ENCODE assay signal across 8 cellular contexts in genomic region chr2:239275037-239275685, GRCh38.
DNase-seq lines count a peak whose midpoint lies in the region; ATAC-seq and TF ChIP-seq lines count a peak whose summit lies in the region.

No MANE protein-coding gene starts in this region.

- no peaks in the 10 kb centered on the region for H3K36me3 ChIP-seq in mesendoderm (ENCODE audit: control insufficient read depth, insufficient read depth, low read length)

- no peaks in the 10 kb centered on the region for H3K4me1 ChIP-seq in mesendoderm (ENCODE audit: control insufficient read depth, low read depth, low read length)

- in situ Hi-C loops in astrocyte of the cerebellum (cut with HindIII; ENCODE audit: low sequenced_read_pairs) = no loop called here
- in situ Hi-C loops in KBM-7 (cut with MboI; ENCODE audit: low pct_unique_long_range_greater_than_20kb, low sequenced_read_pairs) = no loop called here

- no CpG with 5 or more reads among the region's 35 CpGs for WGBS in mesendoderm (ENCODE audit: extremely low coverage, insufficient coverage, low lambda C conversion rate)

- no peaks in the 10 kb centered on the region for H3K9me3 Mint-ChIP-seq in Calu3 (ENCODE audit: low read depth, unreplicated experiment)

- H4K5ac ChIP-seq in mesendoderm (ENCODE audit: low read length) = no peak overlapping the region

- no peaks in the 10 kb centered on the region for H3K27me3 Mint-ChIP-seq in Calu3 (ENCODE audit: unreplicated experiment)

- intact Hi-C loops in Calu3 (cut with micrococcal nuclease; ENCODE audit: unreplicated experiment) = no loop called here

- CTCF ChIA-PET in Calu3 (lab: Charles Lee) = interaction anchor here (1.0 to 1.4 kb wide), 2 partner anchors 28 to 54 kb away, joined by 3 read pairs; no protein-coding TSS in a partner anchor

- no TSS peak for BruUV-seq in Calu3 (replicated peaks; lab: Mats Ljungman, UMichigan)

- peak overlapping the region; percentile 67 for H3K4me3 Mint-ChIP-seq in Calu3 (ENCODE audit: low read depth, unreplicated experiment)

- no peak overlapping the region for H3K23ac ChIP-seq in mesendoderm (ENCODE audit: low read length)

- TF ChIP-seq CTCF in Calu3 (IDR thresholded peaks at IDR 0.05; ENCODE audit: unreplicated experiment) = no peak
- no peak for TF ChIP-seq CTCF in astrocyte of the cerebellum (IDR thresholded peaks at IDR 0.05; ENCODE audit: low read depth, low read length, missing control alignments)

- peak overlapping the region; percentile 74 for H3K27ac Mint-ChIP-seq in Calu3 (ENCODE audit: unreplicated experiment)

- no peaks in the 10 kb centered on the region for H3K27me3 ChIP-seq in mesendoderm (ENCODE audit: insufficient read depth, low read length, poor library complexity)

- H3K79me1 ChIP-seq in mesendoderm (ENCODE audit: low read length) = peaks cover 14% of the 10 kb centered on the region

- H3K36me3 Mint-ChIP-seq in Calu3 (ENCODE audit: insufficient read depth, unreplicated experiment) = peaks cover 10% of the 10 kb centered on the region

- H3K4me1 Mint-ChIP-seq in Calu3 (ENCODE audit: low read depth, unreplicated experiment) = peaks cover 29% of the 10 kb centered on the region

- no peak overlapping the region for H3K9ac ChIP-seq in mesendoderm (ENCODE audit: low read length)

- H3K4me2 ChIP-seq in mesendoderm (ENCODE audit: low read length) = no peak overlapping the region

- H3K18ac ChIP-seq in mesendoderm (ENCODE audit: low read length) = no peak overlapping the region

- no peak overlapping the region for H3K56ac ChIP-seq in mesendoderm (ENCODE audit: low read length)

- DNase-seq in Calu3 = peak; percentile 77
- peak; percentile 49 for DNase-seq in T1000 (lab: John Stamatoyannopoulos, UW)
- peak; percentile 94 for DNase-seq in astrocyte of the cerebellum (ENCODE audit: low read depth)
- peak; percentile 100 for DNase-seq in iris pigment epithelial cell (ENCODE audit: low read depth)
- DNase-seq in stimulated activated CD4-positive, alpha-beta T cell treated with anti-CD3 and anti-CD28 coated beads, Interleukin-12 subunit alpha, Interleukin-12 subunit beta, amount 100 ng/mL, for 48 hours (ENCODE audit: low read depth in 2 of 3, low spot score in 1 of 3) = peak; percentile 63 to 83 (median 63)
- no peak for DNase-seq in mesendoderm
- DNase-seq in KBM-7 = no peak

- no peak overlapping the region for H2BK5ac ChIP-seq in mesendoderm (ENCODE audit: low read length)

- H2BK15ac ChIP-seq in mesendoderm (replicated peaks; ENCODE audit: low read depth) = no peak overlapping the region

- H2AK5ac ChIP-seq in mesendoderm (ENCODE audit: low read length) = no peak overlapping the region

- H3K4me3 ChIP-seq in astrocyte of the cerebellum (ENCODE audit: low read depth, low read length) (no peak overlapping the region), mesendoderm (ENCODE audit: low read length) (no peak overlapping the region)

- ATAC-seq in HG03175 (IDR thresholded peaks at IDR 0.05; ENCODE audit: unreplicated experiment) = peak; percentile 83

- peaks cover 16% of the 10 kb centered on the region for H3K79me2 ChIP-seq in mesendoderm (ENCODE audit: control insufficient read depth, insufficient read depth, low read length)

- no peak overlapping the region for H3K27ac ChIP-seq in mesendoderm (ENCODE audit: low read depth, low read length)

- no peak overlapping the region for H3K4ac ChIP-seq in mesendoderm (ENCODE audit: low read depth, low read length)

- no peak overlapping the region for H2BK120ac ChIP-seq in mesendoderm (ENCODE audit: low read depth, low read length)

- no peak overlapping the region for H4K8ac ChIP-seq in mesendoderm (ENCODE audit: low read depth, low read length)

Comparison
In these comparisons a context has a peak if more than half of its experiments do, and no peak if none do; other contexts are left out.
1. DNase-seq: peak in Calu3 (single experiment), T1000 (single experiment), astrocyte of the cerebellum (single experiment), iris pigment epithelial cell (single experiment) and stimulated activated CD4-positive, alpha-beta T cell treated with anti-CD3 and anti-CD28 coated beads, Interleukin-12 subunit alpha, Interleukin-12 subunit beta, amount 100 ng/mL, for 48 hours (3 of 3); none in mesendoderm (single experiment) and KBM-7 (single experiment).